15 cellular contexts compared by ENCODE assay signal in genomic region chr21:46388206-46388880, GRCh38.
A peak's percentile ranks its signal among the peaks of the same experiment; 100 is the strongest.
DNase-seq lines count a peak whose midpoint lies in the region; ATAC-seq and TF ChIP-seq lines count a peak whose summit lies in the region.
"Had no signal": no experiment of that assay in that cellular context is flagged by ENCODE, and none has a peak within 500 bp of the region (broad histone marks: within the 10 kb centered on the region; RNA-seq: fewer than 3 reads in every experiment).

No MANE protein-coding gene starts in this region.

- no peaks in the 10 kb centered on the region for H3K4me1 Mint-ChIP-seq in activated naive CD4-positive, alpha-beta T cell treated with anti-CD3 and anti-CD28 coated beads, Interleukin-2, amount 10 ng/mL, durations not matched to agents 7 days and 5 days

- H3K36me3 Mint-ChIP-seq in activated naive CD4-positive, alpha-beta T cell treated with anti-CD3 and anti-CD28 coated beads, Interleukin-2, amount 10 ng/mL, durations not matched to agents 7 days and 5 days: peaks cover 60% of the 10 kb centered on the region
- peaks cover 19 to 26% of the 10 kb centered on the region in 2 donors for H3K36me3 Mint-ChIP-seq in activated naive CD4-positive, alpha-beta T cell treated with anti-CD3 and anti-CD28 coated beads, Interleukin-2, amount 50 U/mL, for 72 hours

- peaks cover 15% of the 10 kb centered on the region for H3K9me3 Mint-ChIP-seq in activated naive CD4-positive, alpha-beta T cell treated with anti-CD3 and anti-CD28 coated beads, Interleukin-2, amount 10 ng/mL, durations not matched to agents 7 days and 5 days
- peaks cover 0 to 9% of the 10 kb centered on the region in 2 donors for H3K9me3 Mint-ChIP-seq in activated naive CD4-positive, alpha-beta T cell treated with anti-CD3 and anti-CD28 coated beads, Interleukin-2, amount 50 U/mL, for 72 hours
- H3K9me3 Mint-ChIP-seq: CD8-positive, alpha-beta memory T cell had no signal

- ATAC-seq in activated naive CD4-positive, alpha-beta T cell treated with anti-CD3 and anti-CD28 coated beads, Interleukin-2, amount 50 U/mL, for 72 hours: no peak
- peak; percentile 65 for ATAC-seq in esophagus mucosa

- no peaks in the 10 kb centered on the region for H3K9me3 ChIP-seq in skeletal muscle tissue (ENCODE audit: control insufficient read depth in 3 of 3, low read length in 3 of 3)
- H3K9me3 ChIP-seq in tibial artery: no peaks in the 10 kb centered on the region
- H3K9me3 ChIP-seq: Caco-2 had no signal

- H3K4me3 ChIP-seq in skeletal muscle tissue (ENCODE audit: low read length in 3 of 3) (no peak overlapping the region), tibial artery (no peak overlapping the region)
- H3K4me3 ChIP-seq: BLaER1 had no signal

- H3K4me3 Mint-ChIP-seq in activated naive CD4-positive, alpha-beta T cell treated with anti-CD3 and anti-CD28 coated beads, Interleukin-2, amount 10 ng/mL, durations not matched to agents 7 days and 5 days: no peak overlapping the region
- H3K4me3 Mint-ChIP-seq: CD8-positive, alpha-beta memory T cell had no signal

- DNase-seq in activated naive CD4-positive, alpha-beta T cell treated with anti-CD3 and anti-CD28 coated beads, Interleukin-2, amount 10 ng/mL, durations not matched to agents 7 days and 5 days: no peak
- DNase-seq in activated naive CD4-positive, alpha-beta T cell treated with anti-CD3 and anti-CD28 coated beads, Interleukin-2, amount 50 U/mL, for 72 hours (ENCODE audit: low spot score in 2 of 2): no peak
- DNase-seq in kidney glomerular epithelial cell (lab: John Stamatoyannopoulos, UW): no peak
- DNase-seq in tibial artery: no peak
- no peak for DNase-seq in NCI-H510A (lab: John Stamatoyannopoulos, UW)
- DNase-seq: AML-193, Caco-2, DMS53, GF-D8 had no signal

- H3K27ac ChIP-seq in angular gyrus (ENCODE audit: low read depth, low read length): peak overlapping the region; percentile 13
- peak overlapping the region; percentile 36 for H3K27ac ChIP-seq in skeletal muscle tissue (ENCODE audit: low read depth, low read length)
- no peak overlapping the region for H3K27ac ChIP-seq in tibial artery
- H3K27ac ChIP-seq: 22Rv1, BLaER1 had no signal

- CTCF ChIA-PET in activated naive CD4-positive, alpha-beta T cell treated with anti-CD3 and anti-CD28 coated beads, Interleukin-2, amount 10 ng/mL, durations not matched to agents 7 days and 5 days (lab: Charles Lee): no interaction called here

- H3K4me1 ChIP-seq in skeletal muscle tissue (ENCODE audit: control insufficient read depth in 3 of 3, insufficient read depth in 3 of 3, low read length in 3 of 3) (peaks cover 21 to 76% (median 52%) of the 10 kb centered on the region in 3 donors), tibial artery (no peaks in the 10 kb centered on the region)
- H3K4me1 ChIP-seq: Caco-2 had no signal

- no peaks in the 10 kb centered on the region for H3K27me3 ChIP-seq in skeletal muscle tissue (ENCODE audit: control insufficient read depth in 3 of 3, insufficient read depth in 3 of 3, low read length in 3 of 3)
- H3K27me3 ChIP-seq in tibial artery: no peaks in the 10 kb centered on the region
- H3K27me3 ChIP-seq: BLaER1 had no signal

- intact Hi-C loops in tibial artery (cut with DNase I; ENCODE audit: low total_unique reads): no loop called here

- no peak overlapping the region for H3K9ac ChIP-seq in skeletal muscle tissue (ENCODE audit: low read depth in 1 of 3, low read length in 3 of 3)
- H3K9ac ChIP-seq: BLaER1 had no signal

- peak overlapping the region; percentile 45 for H3K27ac Mint-ChIP-seq in activated naive CD4-positive, alpha-beta T cell treated with anti-CD3 and anti-CD28 coated beads, Interleukin-2, amount 10 ng/mL, durations not matched to agents 7 days and 5 days
- no peak overlapping the region for H3K27ac Mint-ChIP-seq in activated naive CD4-positive, alpha-beta T cell treated with anti-CD3 and anti-CD28 coated beads, Interleukin-2, amount 50 U/mL, for 72 hours

- H3K36me3 ChIP-seq in skeletal muscle tissue (ENCODE audit: control insufficient read depth in 3 of 3, insufficient read depth in 3 of 3, low read length in 3 of 3): peaks cover 53 to 68% (median 65%) of the 10 kb centered on the region in 3 donors
- H3K36me3 ChIP-seq in tibial artery: peaks cover 20 to 79% (median 64%) of the 10 kb centered on the region in 3 donors

- TF ChIP-seq CTCF in tibial artery (IDR thresholded peaks at IDR 0.05): no peak

- no peaks in the 10 kb centered on the region for H3K27me3 Mint-ChIP-seq in activated naive CD4-positive, alpha-beta T cell treated with anti-CD3 and anti-CD28 coated beads, Interleukin-2, amount 10 ng/mL, durations not matched to agents 7 days and 5 days
- H3K27me3 Mint-ChIP-seq: CD8-positive, alpha-beta memory T cell had no signal

Comparison
In these comparisons a context has a peak if more than half of its experiments do, and no peak if none do; other contexts are left out.
1. H3K27ac ChIP-seq: peak in angular gyrus (single experiment) and skeletal muscle tissue (single experiment); none in tibial artery (0 of 2).